Comparison of ENCODE assay signal across 1 cellular context in genomic region chr17:76053230-76054111, GRCh38.
TF ChIP-seq lines count a peak whose summit lies in the region.

No MANE protein-coding gene starts in this region.

TF ChIP-seq in A549, 52 proteins besides CTCF, POLR2A, EP300 and RAD21 (continued from another document):
- no peak for TF ChIP-seq BCL3 (IDR thresholded peaks at IDR 0.05)
- no peak for TF ChIP-seq ZSCAN20 (CRISPR knock-in tag; IDR thresholded peaks at IDR 0.05)
- no peak for TF ChIP-seq ELK1 (IDR thresholded peaks at IDR 0.05; ENCODE audit: low read depth, low read length)
- TF ChIP-seq MYC (IDR thresholded peaks at IDR 0.05; ENCODE audit: borderline replicate concordance, low read length): no peak
- no peak for TF ChIP-seq FOSB (CRISPR knock-in tag; IDR thresholded peaks at IDR 0.05)
- TF ChIP-seq POLR2AphosphoS2 (conservative IDR thresholded peaks at IDR 0.05; ENCODE audit: low read length): no peak
- no peak for TF ChIP-seq RCOR1 (IDR thresholded peaks at IDR 0.05; ENCODE audit: low read depth, low read length)
